8 cellular contexts compared by ENCODE assay signal in the genomic region with DNA sequence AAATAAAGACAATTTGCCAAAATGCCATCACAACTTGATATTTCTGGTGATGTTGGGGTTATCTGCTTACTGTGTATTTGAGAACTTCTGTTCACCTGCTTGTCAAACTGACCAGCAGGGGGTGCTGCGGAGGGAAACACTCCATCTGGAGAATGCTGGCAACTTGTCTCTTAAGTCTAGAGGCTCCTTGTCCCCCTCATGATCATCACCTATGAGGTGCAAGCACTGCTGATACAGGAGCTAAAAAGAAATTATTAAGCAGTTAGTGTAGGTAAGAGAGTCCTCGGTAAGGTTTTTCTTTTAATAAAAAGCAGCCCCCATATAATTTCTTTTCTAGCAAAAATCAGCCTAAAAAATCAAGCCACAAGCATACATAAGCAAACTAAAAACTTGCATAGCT. TPM values are rescaled to one million over a fixed set of nuclear protein-coding genes. Genes with fewer than 3 reads are reported as not detected.
DNase-seq lines count a peak whose midpoint lies in the region; ATAC-seq and TF ChIP-seq lines count a peak whose summit lies in the region.

No MANE protein-coding gene starts in this region.

- TF ChIP-seq CTCF in BJ (IDR thresholded peaks at IDR 0.05; ENCODE audit: insufficient read depth, low read depth, low read length): peak; percentile 75

- no peaks in the 10 kb centered on the region for H3K36me3 ChIP-seq in BJ (ENCODE audit: control insufficient read depth, insufficient read depth, low read length)

- POLR2A ChIA-PET in BJ (lab: Charles Lee): no interaction called here

- CTCF ChIA-PET in BJ (lab: Yijun Ruan, JAX): interaction anchor here (0.7 to 2.7 kb wide), 16 partner anchors 14 to 418 kb away, joined by 3 to 22 read pairs (median 4); no protein-coding TSS in a partner anchor

- no peak for DNase-seq in BJ (ENCODE audit: low read depth)
- peak; percentile 54 to 82 (median 69) for DNase-seq in activated CD4-positive, CD25-positive, alpha-beta regulatory T cell (lab: John Stamatoyannopoulos, UW)
- DNase-seq in central memory CD4-positive, alpha-beta T cell: peak; percentile 61
- DNase-seq in lung microvascular endothelial cell (ENCODE audit: low read depth in 2 of 2): peak; percentile 52 to 73
- peak; percentile 77 for DNase-seq in stimulated activated CD8-positive, alpha-beta memory T cell treated with anti-CD3 and anti-CD28 coated beads, Interleukin-15, amount 100 ng/mL, for 1 hour (ENCODE audit: low read depth)
- no peak for DNase-seq in cortex of kidney (lab: John Stamatoyannopoulos, UW)

- H3K27me3 ChIP-seq in BJ (ENCODE audit: control insufficient read depth, insufficient read depth, low read length): 0 out of 2 replicates have a peak, but pooled peaks cover 2% of the 10 kb centered on the region

- no peak for TF ChIP-seq EP300 in Ishikawa (IDR thresholded peaks at IDR 0.05; ENCODE audit: borderline replicate concordance)

- peak; percentile 69 for ATAC-seq in GM18909 (IDR thresholded peaks at IDR 0.05; ENCODE audit: poor library complexity, unreplicated experiment)

- no peak overlapping the region for H3K4me3 ChIP-seq in BJ (ENCODE audit: low read depth, low read length)

- TF ChIP-seq RAD21 in Ishikawa (IDR thresholded peaks at IDR 0.05; ENCODE audit: low read depth): peak; percentile 27; the same call in 1 of the 2 replicates

TF ChIP-seq in Ishikawa, 13 proteins besides CTCF, POLR2A, EP300 and RAD21:
- TF ChIP-seq REST (IDR thresholded peaks at IDR 0.05; ENCODE audit: low read depth): no peak
- TF ChIP-seq, protein P1, sequence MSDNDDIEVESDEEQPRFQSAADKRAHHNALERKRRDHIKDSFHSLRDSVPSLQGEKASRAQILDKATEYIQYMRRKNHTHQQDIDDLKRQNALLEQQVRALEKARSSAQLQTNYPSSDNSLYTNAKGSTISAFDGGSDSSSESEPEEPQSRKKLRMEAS (IDR thresholded peaks at IDR 0.05): no peak
- no peak for TF ChIP-seq TEAD4 (IDR thresholded peaks at IDR 0.05)
- no peak for TF ChIP-seq TAF1 (IDR thresholded peaks at IDR 0.05; ENCODE audit: low read depth)
- no peak for TF ChIP-seq EGR1 (IDR thresholded peaks at IDR 0.05)
- no peak for TF ChIP-seq NFIC (IDR thresholded peaks at IDR 0.05)
- no peak for TF ChIP-seq CEBPB (IDR thresholded peaks at IDR 0.05)
- no peak for TF ChIP-seq TCF12 (IDR thresholded peaks at IDR 0.05; ENCODE audit: low read depth)
- no peak for TF ChIP-seq YY1 (IDR thresholded peaks at IDR 0.05; ENCODE audit: low read depth)

RNA-seq across cellular contexts. Expression of gene GLYATL1B, which starts 32.7 kb away (rescaled TPM):
- not detected in 2 replicates for polyA plus RNA-seq in BJ (2011; rRNA removed)
- polyA minus RNA-seq in BJ (2011; rRNA and poly(A)+ RNA removed): not detected in 2 replicates
- total RNA-seq in lung microvascular endothelial cell: not detected in 2 replicates

RNA-seq across cellular contexts. Expression of gene FAM111B, which starts 53.6 kb away (rescaled TPM):
- 0.76 and 1.9 TPM in 2 replicates for polyA plus RNA-seq in BJ (2011; rRNA removed)
- 0.67 and 0.95 TPM in 2 replicates for polyA minus RNA-seq in BJ (2011; rRNA and poly(A)+ RNA removed)
- total RNA-seq in lung microvascular endothelial cell: 6.9 and 9.2 TPM in 2 replicates

Comparison
In these comparisons a context has a peak if more than half of its experiments do, and no peak if none do; other contexts are left out.
1. DNase-seq: peak in activated CD4-positive, CD25-positive, alpha-beta regulatory T cell (4 of 4), central memory CD4-positive, alpha-beta T cell (single experiment), lung microvascular endothelial cell (2 of 2) and stimulated activated CD8-positive, alpha-beta memory T cell treated with anti-CD3 and anti-CD28 coated beads, Interleukin-15, amount 100 ng/mL, for 1 hour (single experiment); none in BJ (single experiment) and cortex of kidney (single experiment).